ENCODE assay signal across 19 cellular contexts in genomic region chr4:78069309-78069708, GRCh38.
"Had no signal": no experiment of that assay in that cellular context is flagged by ENCODE, and none has a peak within 500 bp of the region (broad histone marks: within the 10 kb centered on the region; RNA-seq: fewer than 3 reads in every experiment).

No MANE protein-coding gene starts in this region.

- H3K9me3 Mint-ChIP-seq: IgD-negative memory B cell had no signal

- ATAC-seq: K562 had no signal

- H3K4me3 Mint-ChIP-seq: IgD-negative memory B cell had no signal

- DNase-seq: Kasumi-1, MM.1S, NCI-H1092 treated with DMSO at 0.1 percent for 48 hours, NCI-H1436, NCI-H187, NCI-H2029 treated with DMSO at 0.1 percent for 48 hours, NCI-H2171 treated with DMSO at 0.1 percent for 48 hours, NCI-H345, NCI-H446 treated with DMSO at 0.1 percent for 48 hours, NCI-H510A treated with DMSO at 0.1 percent for 48 hours, NCI-H526, Right ventricle myocardium superior, RPMI8226, SIG-M5, SK-N-SH had no signal

- H3K27ac Mint-ChIP-seq: IgD-negative memory B cell had no signal

- H3K9me3 ChIP-seq: SK-N-SH had no signal

- H3K9ac ChIP-seq: KMS-11, SK-N-SH had no signal

- H3K4me3 ChIP-seq: K562 had no signal

- H3K27ac ChIP-seq: HL-60, KMS-11 had no signal

- H3K4me1 Mint-ChIP-seq: IgD-negative memory B cell had no signal
